24 cellular contexts compared by ENCODE assay signal in the genomic region with DNA sequence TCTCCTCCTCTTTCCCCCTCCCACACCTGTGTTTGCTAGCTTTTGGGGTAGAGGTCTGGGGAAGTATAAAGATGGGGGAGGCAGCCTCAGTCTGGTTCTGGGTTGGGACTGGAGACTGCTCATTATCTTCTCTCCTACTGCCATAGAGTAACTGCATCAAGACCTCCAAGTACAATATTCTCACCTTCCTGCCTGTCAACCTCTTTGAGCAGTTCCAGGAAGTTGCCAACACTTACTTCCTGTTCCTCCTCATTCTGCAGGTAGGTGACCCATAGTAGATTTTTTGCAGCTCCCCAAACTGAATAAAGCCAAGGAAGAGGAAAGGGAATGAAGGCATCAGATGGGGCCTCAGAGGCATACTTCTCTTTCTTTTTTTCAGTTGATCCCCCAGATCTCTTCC. TPM values are rescaled to one million over a fixed set of nuclear protein-coding genes. Genes with fewer than 3 reads are reported as not detected.
DNase-seq lines count a peak whose midpoint lies in the region; ATAC-seq and TF ChIP-seq lines count a peak whose summit lies in the region.
"Had no signal": no experiment of that assay in that cellular context is flagged by ENCODE, and none has a peak within 500 bp of the region (broad histone marks: within the 10 kb centered on the region; RNA-seq: fewer than 3 reads in every experiment).

No MANE protein-coding gene starts in this region.

- H3K4me1 Mint-ChIP-seq in activated naive CD4-positive, alpha-beta T cell treated with anti-CD3 and anti-CD28 coated beads, Interleukin-2, amount 10 ng/mL, durations not matched to agents 7 days and 5 days: peaks cover 89% of the 10 kb centered on the region
- peaks cover 88% of the 10 kb centered on the region for H3K4me1 Mint-ChIP-seq in activated CD4-positive, alpha-beta memory T cell treated with anti-CD3 and anti-CD28 coated beads, Interleukin-2, amount 10 ng/mL, durations not matched to agents 7 days and 5 days
- H3K4me1 Mint-ChIP-seq in endothelial cell (ENCODE audit: unreplicated experiment): peaks cover 42% of the 10 kb centered on the region
- H3K4me1 Mint-ChIP-seq in stimulated activated naive CD8-positive, alpha-beta T cell treated with anti-CD3 and anti-CD28 coated beads, Interleukin-15, amount 100 ng/mL, for 72 hours: peaks cover 83% of the 10 kb centered on the region

- CTCF ChIA-PET in activated naive CD4-positive, alpha-beta T cell treated with anti-CD3 and anti-CD28 coated beads, Interleukin-2, amount 10 ng/mL, durations not matched to agents 7 days and 5 days (lab: Charles Lee): interaction anchor here (1.4 to 6.7 kb wide), 3 partner anchors 18 to 132 kb away, joined by 3 to 125 read pairs (median 10); no protein-coding TSS in a partner anchor
- CTCF ChIA-PET in activated CD4-positive, alpha-beta memory T cell treated with anti-CD3 and anti-CD28 coated beads, Interleukin-2, amount 10 ng/mL, durations not matched to agents 7 days and 5 days (lab: Charles Lee): no interaction called here

- H3K27me3 ChIP-seq in foreskin keratinocyte: no peaks in the 10 kb centered on the region
- H3K27me3 ChIP-seq: right lobe of liver had no signal

- no peaks in the 10 kb centered on the region for H3K9me3 Mint-ChIP-seq in activated naive CD4-positive, alpha-beta T cell treated with anti-CD3 and anti-CD28 coated beads, Interleukin-2, amount 10 ng/mL, durations not matched to agents 7 days and 5 days
- H3K9me3 Mint-ChIP-seq in activated CD4-positive, alpha-beta memory T cell treated with anti-CD3 and anti-CD28 coated beads, Interleukin-2, amount 10 ng/mL, durations not matched to agents 7 days and 5 days: no peaks in the 10 kb centered on the region
- no peaks in the 10 kb centered on the region for H3K9me3 Mint-ChIP-seq in endothelial cell (ENCODE audit: unreplicated experiment)
- no peaks in the 10 kb centered on the region for H3K9me3 Mint-ChIP-seq in stimulated activated naive CD8-positive, alpha-beta T cell treated with anti-CD3 and anti-CD28 coated beads, Interleukin-15, amount 100 ng/mL, for 72 hours

- TF ChIP-seq CTCF in endothelial cell (IDR thresholded peaks at IDR 0.05; ENCODE audit: unreplicated experiment): no peak
- no peak for TF ChIP-seq CTCF in foreskin keratinocyte (conservative IDR thresholded peaks at IDR 0.05)

- peak overlapping the region; percentile 79 for H3K4me3 Mint-ChIP-seq in activated naive CD4-positive, alpha-beta T cell treated with anti-CD3 and anti-CD28 coated beads, Interleukin-2, amount 10 ng/mL, durations not matched to agents 7 days and 5 days
- H3K4me3 Mint-ChIP-seq in activated CD4-positive, alpha-beta memory T cell treated with anti-CD3 and anti-CD28 coated beads, Interleukin-2, amount 10 ng/mL, durations not matched to agents 7 days and 5 days: peak overlapping the region; percentile 74
- H3K4me3 Mint-ChIP-seq in endothelial cell (ENCODE audit: unreplicated experiment): peak overlapping the region; percentile 19
- peak overlapping the region; percentile 53 to 63 for H3K4me3 Mint-ChIP-seq in stimulated activated naive CD8-positive, alpha-beta T cell treated with anti-CD3 and anti-CD28 coated beads, Interleukin-15, amount 100 ng/mL, for 72 hours

- ATAC-seq in stimulated activated naive CD8-positive, alpha-beta T cell treated with anti-CD3 and anti-CD28 coated beads, Interleukin-15, amount 100 ng/mL, for 72 hours: no peak
- ATAC-seq in GM18907 (IDR thresholded peaks at IDR 0.05; ENCODE audit: unreplicated experiment): no peak
- no peak for ATAC-seq in foreskin keratinocyte
- ATAC-seq: mucosa of descending colon, Panc1, right lobe of liver had no signal

- H3K27ac Mint-ChIP-seq in activated naive CD4-positive, alpha-beta T cell treated with anti-CD3 and anti-CD28 coated beads, Interleukin-2, amount 10 ng/mL, durations not matched to agents 7 days and 5 days: peak overlapping the region; percentile 90
- H3K27ac Mint-ChIP-seq in activated CD4-positive, alpha-beta memory T cell treated with anti-CD3 and anti-CD28 coated beads, Interleukin-2, amount 10 ng/mL, durations not matched to agents 7 days and 5 days: peak overlapping the region; percentile 65
- H3K27ac Mint-ChIP-seq in endothelial cell (ENCODE audit: unreplicated experiment): no peak overlapping the region
- H3K27ac Mint-ChIP-seq in stimulated activated naive CD8-positive, alpha-beta T cell treated with anti-CD3 and anti-CD28 coated beads, Interleukin-15, amount 100 ng/mL, for 72 hours: peak overlapping the region; percentile 63 to 78

- peaks cover 17% of the 10 kb centered on the region for H3K4me1 ChIP-seq in foreskin keratinocyte

- peaks cover 55% of the 10 kb centered on the region for H3K36me3 Mint-ChIP-seq in activated naive CD4-positive, alpha-beta T cell treated with anti-CD3 and anti-CD28 coated beads, Interleukin-2, amount 10 ng/mL, durations not matched to agents 7 days and 5 days
- H3K36me3 Mint-ChIP-seq in activated CD4-positive, alpha-beta memory T cell treated with anti-CD3 and anti-CD28 coated beads, Interleukin-2, amount 10 ng/mL, durations not matched to agents 7 days and 5 days (ENCODE audit: low read depth): peaks cover 62% of the 10 kb centered on the region
- H3K36me3 Mint-ChIP-seq in endothelial cell (ENCODE audit: low read depth, unreplicated experiment): peaks cover 28% of the 10 kb centered on the region

- no peak overlapping the region for H3K27ac ChIP-seq in foreskin keratinocyte
- H3K27ac ChIP-seq: GM23248, left ventricle myocardium inferior, right lobe of liver had no signal

- no peaks in the 10 kb centered on the region for H3K27me3 Mint-ChIP-seq in activated naive CD4-positive, alpha-beta T cell treated with anti-CD3 and anti-CD28 coated beads, Interleukin-2, amount 10 ng/mL, durations not matched to agents 7 days and 5 days
- no peaks in the 10 kb centered on the region for H3K27me3 Mint-ChIP-seq in activated CD4-positive, alpha-beta memory T cell treated with anti-CD3 and anti-CD28 coated beads, Interleukin-2, amount 10 ng/mL, durations not matched to agents 7 days and 5 days
- H3K27me3 Mint-ChIP-seq in endothelial cell (ENCODE audit: unreplicated experiment): peaks cover 10% of the 10 kb centered on the region
- H3K27me3 Mint-ChIP-seq in stimulated activated naive CD8-positive, alpha-beta T cell treated with anti-CD3 and anti-CD28 coated beads, Interleukin-15, amount 100 ng/mL, for 72 hours: no peaks in the 10 kb centered on the region

- no peak for DNase-seq in activated naive CD4-positive, alpha-beta T cell treated with anti-CD3 and anti-CD28 coated beads, Interleukin-2, amount 10 ng/mL, durations not matched to agents 7 days and 5 days
- no peak for DNase-seq in activated naive CD4-positive, alpha-beta T cell treated with Interleukin-2 at 50 U/mL for 16 hours
- no peak for DNase-seq in activated CD4-positive, alpha-beta memory T cell treated with anti-CD3 and anti-CD28 coated beads, Interleukin-2, amount 10 ng/mL, durations not matched to agents 7 days and 5 days
- DNase-seq in endothelial cell (ENCODE audit: low spot score) (no peak), foreskin keratinocyte (no peak), DMS114 treated with DMSO at 0.1 percent for 48 hours (lab: John Stamatoyannopoulos, UW; ENCODE audit: unreplicated experiment) (no peak)
- DNase-seq in stimulated activated naive CD8-positive, alpha-beta T cell treated with anti-CD3 and anti-CD28 coated beads, Interleukin-15, amount 100 ng/mL, for 72 hours: no peak
- DNase-seq: activated CD4-positive, alpha-beta T cell treated with anti-CD3 and anti-CD28 coated beads, Interleukin-2, amount 50 U/mL, for 4 hours; activated gamma-delta T cell; dermis blood vessel endothelial cell; DND-41; erythroblast; GM23248; left ventricle myocardium inferior; mucosa of descending colon; NCI-H1694; NCI-H226; right lobe of liver had no signal

- POLR2A ChIA-PET in activated CD4-positive, alpha-beta memory T cell treated with anti-CD3 and anti-CD28 coated beads, Interleukin-2, amount 10 ng/mL, durations not matched to agents 7 days and 5 days (lab: Charles Lee): interaction anchor here (1.8 to 5.2 kb wide), 3 partner anchors 11 to 58 kb away, joined by 9 to 34 read pairs (median 31); partner anchors contain the start of gene HAX1

RNA-seq across cellular contexts. Expression of gene ATP8B2, which starts 5.3 kb away (rescaled TPM):
- total RNA-seq in activated CD4-positive, alpha-beta memory T cell treated with anti-CD3 and anti-CD28 coated beads, Interleukin-2, amount 10 ng/mL, durations not matched to agents 7 days and 5 days: 100 to 1,000 TPM; 142 to 149 TPM
- 58.1 TPM for total RNA-seq in endothelial cell (ENCODE audit: unreplicated experiment)
- 21.2 and 23.1 TPM in 2 replicates for total RNA-seq in foreskin keratinocyte
- polyA plus RNA-seq in foreskin keratinocyte: 9.0 and 10.0 TPM in 2 replicates

RNA-seq across cellular contexts. Expression of gene AQP10, which starts 9.8 kb away (rescaled TPM):
- not detected for total RNA-seq in activated CD4-positive, alpha-beta memory T cell treated with anti-CD3 and anti-CD28 coated beads, Interleukin-2, amount 10 ng/mL, durations not matched to agents 7 days and 5 days
- total RNA-seq in endothelial cell (ENCODE audit: unreplicated experiment): not detected
- total RNA-seq in foreskin keratinocyte: 0.17 and 0.18 TPM in 2 replicates
- polyA plus RNA-seq in foreskin keratinocyte: 0.16 and 0.17 TPM in 2 replicates
- total RNA-seq: dermis blood vessel endothelial cell, glomerular endothelial cell, GM23248, M059J, mucosa of descending colon, osteoblast, right lobe of liver, ureter had no signal
- polyA plus RNA-seq: GM23248 had no signal

RNA-seq across cellular contexts. Expression of gene HAX1, which starts 58.2 kb away (rescaled TPM):
- 100 to 1,000 TPM; 141 to 142 TPM for total RNA-seq in activated CD4-positive, alpha-beta memory T cell treated with anti-CD3 and anti-CD28 coated beads, Interleukin-2, amount 10 ng/mL, durations not matched to agents 7 days and 5 days
- total RNA-seq in endothelial cell (ENCODE audit: unreplicated experiment): 57.1 TPM
- 132 and 142 TPM in 2 replicates for total RNA-seq in foreskin keratinocyte
- polyA plus RNA-seq in foreskin keratinocyte: 154 and 171 TPM in 2 replicates

Comparison
In these comparisons a context has a peak if more than half of its experiments do, and no peak if none do; other contexts are left out.
1. H3K4me3 Mint-ChIP-seq: peak in every context shown above with its lines; median percentile 79 in activated naive CD4-positive, alpha-beta T cell treated with anti-CD3 and anti-CD28 coated beads, Interleukin-2, amount 10 ng/mL, durations not matched to agents 7 days and 5 days; 74 in activated CD4-positive, alpha-beta memory T cell treated with anti-CD3 and anti-CD28 coated beads, Interleukin-2, amount 10 ng/mL, durations not matched to agents 7 days and 5 days; 58 in stimulated activated naive CD8-positive, alpha-beta T cell treated with anti-CD3 and anti-CD28 coated beads, Interleukin-15, amount 100 ng/mL, for 72 hours; 19 in endothelial cell.